In the genomic region with DNA sequence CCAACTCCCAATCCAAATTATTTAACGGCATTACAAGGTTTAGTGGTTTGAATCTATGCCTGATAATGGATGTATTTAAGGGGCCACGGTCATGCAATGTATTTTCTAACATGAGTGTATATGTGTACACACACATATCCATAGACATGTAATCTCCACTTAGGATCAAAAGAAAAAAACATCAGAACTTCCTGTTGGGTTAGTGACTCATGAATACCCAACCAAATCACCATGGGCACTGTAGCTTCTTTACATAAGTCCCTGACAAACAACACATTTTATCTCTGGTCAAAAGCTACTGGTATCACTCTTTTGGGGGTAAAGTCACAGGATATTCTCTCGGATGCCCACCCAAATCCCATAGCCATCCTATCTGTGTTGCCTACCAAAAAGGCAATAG, we compare ENCODE assay signal across 22 cellular contexts. TPM values are rescaled to one million over a fixed set of nuclear protein-coding genes. Genes with fewer than 3 reads are reported as not detected.
A peak's percentile ranks its signal among the peaks of the same experiment; 100 is the strongest.
DNase-seq lines count a peak whose midpoint lies in the region; ATAC-seq and TF ChIP-seq lines count a peak whose summit lies in the region.
"Had no signal": no experiment of that assay in that cellular context is flagged by ENCODE, and none has a peak within 500 bp of the region (broad histone marks: within the 10 kb centered on the region; RNA-seq: fewer than 3 reads in every experiment).

No MANE protein-coding gene starts in this region.

- no peak for TF ChIP-seq EP300 in SK-N-SH (IDR thresholded peaks at IDR 0.05; ENCODE audit: borderline replicate concordance in 1 of 2, low read depth in 1 of 2, low read length in 1 of 2)

- DNase-seq in DMS153 (lab: John Stamatoyannopoulos, UW) (peak; percentile 65), DMS153 treated with DMSO at 0.1 percent for 48 hours (lab: John Stamatoyannopoulos, UW; ENCODE audit: unreplicated experiment) (no peak), M059J (ENCODE audit: low read depth) (peak; percentile 91), astrocyte of the spinal cord (ENCODE audit: low read depth, low spot score) (peak; percentile 45), non-pigmented ciliary epithelial cell (ENCODE audit: low read depth) (peak; percentile 11), SK-N-SH (no peak)
- DNase-seq: activated CD4-positive, alpha-beta memory T cell treated with anti-CD3 and anti-CD28 coated beads, Interleukin-2, amount 10 ng/mL, durations not matched to agents 7 days and 5 days; activated T-cell treated with anti-CD3 and anti-CD28 coated beads, Interleukin-2, amount 50 U/mL, for 48 hours; EL; NCI-H82; nephron progenitor cell; psoas muscle; stimulated activated CD4-positive, alpha-beta T cell treated with anti-CD3 and anti-CD28 coated beads, Interleukin-15, amount 100 ng/mL, for 24 hours; stimulated activated naive CD8-positive, alpha-beta T cell treated with anti-CD3 and anti-CD28 coated beads, Interleukin-15, Interleukin-2, amounts not matched to agents 100 U/mL and 50 U/mL, for 24 hours; T-helper 2 cell had no signal

- no peaks in the 10 kb centered on the region for H3K9me2 ChIP-seq in SK-N-SH

- no peak overlapping the region for H3K27ac ChIP-seq in SK-N-SH (ENCODE audit: low read depth in 2 of 2, low read length in 1 of 2)
- H3K27ac ChIP-seq: 22Rv1, C4-2B, cardiac muscle cell, esophagus muscularis mucosa, psoas muscle had no signal

- CTCF ChIA-PET in SK-N-SH (lab: Yijun Ruan, JAX): interaction anchor here (0.9 kb wide), 1 partner anchor 249 kb away, joined by 3 read pairs; no protein-coding TSS in a partner anchor

- no peak overlapping the region for H2AFZ ChIP-seq in SK-N-SH (ENCODE audit: low read depth)

- in situ Hi-C loops in astrocyte of the spinal cord (cut with HindIII; ENCODE audit: low sequenced_read_pairs): no loop called here

- no peaks in the 10 kb centered on the region; the same call in 1 of the 2 replicates for H3K27me3 ChIP-seq in SK-N-SH (ENCODE audit: insufficient read depth)
- H3K27me3 ChIP-seq: cardiac muscle cell, esophagus muscularis mucosa had no signal

- 8% methylated on average over 3 of the region's 3 CpGs for WGBS in SK-N-SH (ENCODE audit: low lambda C conversion rate)

- H3K4me1 ChIP-seq in SK-N-SH (ENCODE audit: control insufficient read depth in 1 of 2, insufficient read depth in 2 of 2, low read depth in 1 of 2, low read length in 1 of 2): no peaks in the 10 kb centered on the region
- H3K4me1 ChIP-seq: psoas muscle had no signal

- TF ChIP-seq CTCF in astrocyte of the spinal cord (IDR thresholded peaks at IDR 0.05; ENCODE audit: low read depth, low read length) (no peak), SK-N-SH (IDR thresholded peaks at IDR 0.05) (no peak)

- no peaks in the 10 kb centered on the region for H3F3A ChIP-seq in SK-N-SH (replicated peaks; ENCODE audit: insufficient read depth)

- no peak overlapping the region for H3K4me2 ChIP-seq in SK-N-SH

- POLR2A ChIA-PET in SK-N-SH (lab: Yijun Ruan, JAX): no interaction called here

- no peak overlapping the region for H3K4me3 ChIP-seq in astrocyte of the spinal cord (ENCODE audit: low read depth, low read length)
- H3K4me3 ChIP-seq in SK-N-SH (ENCODE audit: low read depth in 2 of 2, low read length in 1 of 2): no peak overlapping the region
- H3K4me3 ChIP-seq: cardiac muscle cell, esophagus muscularis mucosa, psoas muscle had no signal

- no peaks in the 10 kb centered on the region for H3K36me3 ChIP-seq in SK-N-SH (replicated peaks in 1 of 2; ENCODE audit: control insufficient read depth in 1 of 2, insufficient read depth in 2 of 2, low read length in 1 of 2)
- H3K36me3 ChIP-seq: cardiac muscle cell, esophagus muscularis mucosa had no signal

- no peaks in the 10 kb centered on the region for H3K79me2 ChIP-seq in SK-N-SH (ENCODE audit: insufficient read depth)

- ATAC-seq in HG03457 (IDR thresholded peaks at IDR 0.05; ENCODE audit: unreplicated experiment): no peak
- ATAC-seq in HG02938 (IDR thresholded peaks at IDR 0.05; ENCODE audit: unreplicated experiment): no peak
- ATAC-seq: psoas muscle; stimulated activated naive CD8-positive, alpha-beta T cell treated with anti-CD3 and anti-CD28 coated beads, Interleukin-15, Interleukin-2, amounts not matched to agents 100 U/mL and 50 U/mL, for 24 hours; WTC11 had no signal

- no peak overlapping the region for H3K9ac ChIP-seq in SK-N-SH

- no peak for TF ChIP-seq RAD21 in SK-N-SH (IDR thresholded peaks at IDR 0.05; ENCODE audit: low read length)

- no peaks in the 10 kb centered on the region for H3K9me3 ChIP-seq in SK-N-SH
- H3K9me3 ChIP-seq: esophagus muscularis mucosa, psoas muscle had no signal

- no peaks in the 10 kb centered on the region for H4K20me1 ChIP-seq in SK-N-SH (ENCODE audit: insufficient read depth)

TF ChIP-seq in SK-N-SH, 30 proteins besides CTCF, POLR2A, EP300 and RAD21:
- TF ChIP-seq GABPA (IDR thresholded peaks at IDR 0.05; ENCODE audit: low read depth): no peak
- TF ChIP-seq, protein P1, sequence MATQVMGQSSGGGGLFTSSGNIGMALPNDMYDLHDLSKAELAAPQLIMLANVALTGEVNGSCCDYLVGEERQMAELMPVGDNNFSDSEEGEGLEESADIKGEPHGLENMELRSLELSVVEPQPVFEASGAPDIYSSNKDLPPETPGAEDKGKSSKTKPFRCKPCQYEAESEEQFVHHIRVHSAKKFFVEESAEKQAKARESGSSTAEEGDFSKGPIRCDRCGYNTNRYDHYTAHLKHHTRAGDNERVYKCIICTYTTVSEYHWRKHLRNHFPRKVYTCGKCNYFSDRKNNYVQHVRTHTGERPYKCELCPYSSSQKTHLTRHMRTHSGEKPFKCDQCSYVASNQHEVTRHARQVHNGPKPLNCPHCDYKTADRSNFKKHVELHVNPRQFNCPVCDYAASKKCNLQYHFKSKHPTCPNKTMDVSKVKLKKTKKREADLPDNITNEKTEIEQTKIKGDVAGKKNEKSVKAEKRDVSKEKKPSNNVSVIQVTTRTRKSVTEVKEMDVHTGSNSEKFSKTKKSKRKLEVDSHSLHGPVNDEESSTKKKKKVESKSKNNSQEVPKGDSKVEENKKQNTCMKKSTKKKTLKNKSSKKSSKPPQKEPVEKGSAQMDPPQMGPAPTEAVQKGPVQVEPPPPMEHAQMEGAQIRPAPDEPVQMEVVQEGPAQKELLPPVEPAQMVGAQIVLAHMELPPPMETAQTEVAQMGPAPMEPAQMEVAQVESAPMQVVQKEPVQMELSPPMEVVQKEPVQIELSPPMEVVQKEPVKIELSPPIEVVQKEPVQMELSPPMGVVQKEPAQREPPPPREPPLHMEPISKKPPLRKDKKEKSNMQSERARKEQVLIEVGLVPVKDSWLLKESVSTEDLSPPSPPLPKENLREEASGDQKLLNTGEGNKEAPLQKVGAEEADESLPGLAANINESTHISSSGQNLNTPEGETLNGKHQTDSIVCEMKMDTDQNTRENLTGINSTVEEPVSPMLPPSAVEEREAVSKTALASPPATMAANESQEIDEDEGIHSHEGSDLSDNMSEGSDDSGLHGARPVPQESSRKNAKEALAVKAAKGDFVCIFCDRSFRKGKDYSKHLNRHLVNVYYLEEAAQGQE (IDR thresholded peaks at IDR 0.05; ENCODE audit: low read depth, low read length): no peak
- TF ChIP-seq, protein P2, sequence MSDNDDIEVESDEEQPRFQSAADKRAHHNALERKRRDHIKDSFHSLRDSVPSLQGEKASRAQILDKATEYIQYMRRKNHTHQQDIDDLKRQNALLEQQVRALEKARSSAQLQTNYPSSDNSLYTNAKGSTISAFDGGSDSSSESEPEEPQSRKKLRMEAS (IDR thresholded peaks at IDR 0.05; ENCODE audit: low read depth): no peak
- no peak for TF ChIP-seq RFX5 (IDR thresholded peaks at IDR 0.05; ENCODE audit: low read length)
- TF ChIP-seq FOSL2 (IDR thresholded peaks at IDR 0.05; ENCODE audit: borderline replicate concordance, low read depth): no peak
- no peak for TF ChIP-seq NFIC (IDR thresholded peaks at IDR 0.05; ENCODE audit: borderline replicate concordance)
- TF ChIP-seq, protein P3, sequence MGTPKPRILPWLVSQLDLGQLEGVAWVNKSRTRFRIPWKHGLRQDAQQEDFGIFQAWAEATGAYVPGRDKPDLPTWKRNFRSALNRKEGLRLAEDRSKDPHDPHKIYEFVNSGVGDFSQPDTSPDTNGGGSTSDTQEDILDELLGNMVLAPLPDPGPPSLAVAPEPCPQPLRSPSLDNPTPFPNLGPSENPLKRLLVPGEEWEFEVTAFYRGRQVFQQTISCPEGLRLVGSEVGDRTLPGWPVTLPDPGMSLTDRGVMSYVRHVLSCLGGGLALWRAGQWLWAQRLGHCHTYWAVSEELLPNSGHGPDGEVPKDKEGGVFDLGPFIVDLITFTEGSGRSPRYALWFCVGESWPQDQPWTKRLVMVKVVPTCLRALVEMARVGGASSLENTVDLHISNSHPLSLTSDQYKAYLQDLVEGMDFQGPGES (IDR thresholded peaks at IDR 0.05; ENCODE audit: low read depth, low read length): no peak
- TF ChIP-seq FOXM1 (IDR thresholded peaks at IDR 0.05; ENCODE audit: low read depth): no peak

RNA-seq across cellular contexts. Expression of a gene that starts 36.5 kb away (rescaled TPM):
- not detected in 2 replicates for total RNA-seq in M059J (2014; rRNA removed; shearing (Covaris generic))
- polyA plus RNA-seq in SK-N-SH (2012; rRNA removed): not detected in 2 replicates
- not detected in 2 replicates for polyA plus RNA-seq in SK-N-SH (2012; cell fraction: cytosol; rRNA removed)
- not detected in 2 replicates for polyA plus RNA-seq in SK-N-SH (2012; cell fraction: nucleus; rRNA removed)
- total RNA-seq: activated CD4-positive, alpha-beta memory T cell treated with anti-CD3 and anti-CD28 coated beads, Interleukin-2, amount 10 ng/mL, durations not matched to agents 7 days and 5 days; cardiac muscle cell; esophagus muscularis mucosa; psoas muscle; WTC11 had no signal
- polyA plus RNA-seq: cardiac muscle cell, psoas muscle had no signal

Comparison
In these comparisons a context has a peak if more than half of its experiments do, and no peak if none do; other contexts are left out.
1. DNase-seq: peak in DMS153 (single experiment), M059J (single experiment), astrocyte of the spinal cord (single experiment) and non-pigmented ciliary epithelial cell (single experiment); none in DMS153 treated with DMSO at 0.1 percent for 48 hours (single experiment) and SK-N-SH (single experiment).